31 cellular contexts compared by ENCODE assay signal in genomic region chr21:35730325-35730724, GRCh38.
"Had no signal": no experiment of that assay in that cellular context is flagged by ENCODE, and none has a peak within 500 bp of the region (broad histone marks: within the 10 kb centered on the region; RNA-seq: fewer than 3 reads in every experiment).

No MANE protein-coding gene starts in this region.

- H3K27ac Mint-ChIP-seq: activated CD4-positive, alpha-beta T cell treated with anti-CD3 and anti-CD28 coated beads, Interleukin-2, amount 10 ng/mL, durations not matched to agents 7 days and 5 days; activated CD8-positive, alpha-beta memory T cell treated with anti-CD3 and anti-CD28 coated beads, Interleukin-2, amount 10 ng/mL, durations not matched to agents 7 days and 5 days; activated CD8-positive, alpha-beta T cell treated with anti-CD3 and anti-CD28 coated beads, Interleukin-2, amount 10 ng/mL, durations not matched to agents 7 days and 5 days; activated naive CD4-positive, alpha-beta T cell treated with anti-CD3 and anti-CD28 coated beads for 36 hours; activated naive CD8-positive, alpha-beta T cell treated with anti-CD3 and anti-CD28 coated beads for 36 hours; effector memory CD8-positive, alpha-beta T cell; nephron; stimulated activated effector memory CD8-positive, alpha-beta T cell treated with anti-CD3 and anti-CD28 coated beads, Interleukin-12 subunit alpha, Interleukin-12 subunit beta, amount 100 ng/mL, for 72 hours; stimulated activated naive CD8-positive, alpha-beta T cell treated with anti-CD3 and anti-CD28 coated beads, Interleukin-15, Interleukin-2, amounts not matched to agents 100 ng/mL and 50 ng/mL, for 24 hours; T-helper 17 cell had no signal

- H3K27ac ChIP-seq: adrenal gland, body of pancreas, dorsolateral prefrontal cortex, esophagus muscularis mucosa, heart right ventricle, ovary, prostate gland, skin epidermis, thoracic aorta had no signal

- H3K36me3 Mint-ChIP-seq: activated CD8-positive, alpha-beta memory T cell treated with anti-CD3 and anti-CD28 coated beads, Interleukin-2, amount 10 ng/mL, durations not matched to agents 7 days and 5 days; activated naive CD8-positive, alpha-beta T cell treated with anti-CD3 and anti-CD28 coated beads for 36 hours; stimulated activated effector memory CD8-positive, alpha-beta T cell treated with anti-CD3 and anti-CD28 coated beads, Interleukin-12 subunit alpha, Interleukin-12 subunit beta, amount 100 ng/mL, for 72 hours had no signal

- DNase-seq: activated CD4-positive, alpha-beta T cell treated with anti-CD3 and anti-CD28 coated beads for 1 hour; activated CD4-positive, alpha-beta T cell treated with anti-CD3 and anti-CD28 coated beads, Interleukin-2, amount 10 ng/mL, durations not matched to agents 7 days and 5 days; activated CD8-positive, alpha-beta memory T cell treated with anti-CD3 and anti-CD28 coated beads, Interleukin-2, amount 10 ng/mL, durations not matched to agents 7 days and 5 days; activated CD8-positive, alpha-beta T cell treated with anti-CD3 and anti-CD28 coated beads, Interleukin-2, amount 10 ng/mL, durations not matched to agents 7 days and 5 days; activated effector memory CD4-positive, alpha-beta T cell treated with Interleukin-2 at 50 U/mL for 16 hours; activated naive CD4-positive, alpha-beta T cell treated with anti-CD3 and anti-CD28 coated beads for 36 hours; activated naive CD8-positive, alpha-beta T cell treated with anti-CD3 and anti-CD28 coated beads for 36 hours; activated T-cell treated with anti-CD3 and anti-CD28 coated beads, Interleukin-2, amount 50 U/mL, for 48 hours; adrenal gland; aorta; body of pancreas; dorsolateral prefrontal cortex; effector memory CD8-positive, alpha-beta T cell; foreskin melanocyte; heart right ventricle; left cardiac atrium; left ventricle myocardium superior; ovary; retina; stimulated activated CD4-positive, alpha-beta T cell treated with anti-CD3 and anti-CD28 coated beads, Interleukin-12 subunit alpha, Interleukin-12 subunit beta, amount 100 ng/mL, for 4 hours; stimulated activated CD4-positive, alpha-beta T cell treated with anti-CD3 and anti-CD28 coated beads, Interleukin-4, amount 100 ng/mL, for 24 hours; T-helper 17 cell; T1000; trophoblast cell had no signal

- H3K4me3 Mint-ChIP-seq: activated CD4-positive, alpha-beta T cell treated with anti-CD3 and anti-CD28 coated beads, Interleukin-2, amount 10 ng/mL, durations not matched to agents 7 days and 5 days; activated CD8-positive, alpha-beta memory T cell treated with anti-CD3 and anti-CD28 coated beads, Interleukin-2, amount 10 ng/mL, durations not matched to agents 7 days and 5 days; activated CD8-positive, alpha-beta T cell treated with anti-CD3 and anti-CD28 coated beads, Interleukin-2, amount 10 ng/mL, durations not matched to agents 7 days and 5 days; activated naive CD4-positive, alpha-beta T cell treated with anti-CD3 and anti-CD28 coated beads for 36 hours; activated naive CD8-positive, alpha-beta T cell treated with anti-CD3 and anti-CD28 coated beads for 36 hours; effector memory CD8-positive, alpha-beta T cell; nephron; stimulated activated effector memory CD8-positive, alpha-beta T cell treated with anti-CD3 and anti-CD28 coated beads, Interleukin-12 subunit alpha, Interleukin-12 subunit beta, amount 100 ng/mL, for 72 hours; stimulated activated naive CD8-positive, alpha-beta T cell treated with anti-CD3 and anti-CD28 coated beads, Interleukin-15, Interleukin-2, amounts not matched to agents 100 ng/mL and 50 ng/mL, for 24 hours; T-helper 17 cell had no signal

- H3K4me1 Mint-ChIP-seq: activated CD4-positive, alpha-beta T cell treated with anti-CD3 and anti-CD28 coated beads, Interleukin-2, amount 10 ng/mL, durations not matched to agents 7 days and 5 days; activated CD8-positive, alpha-beta memory T cell treated with anti-CD3 and anti-CD28 coated beads, Interleukin-2, amount 10 ng/mL, durations not matched to agents 7 days and 5 days; activated naive CD8-positive, alpha-beta T cell treated with anti-CD3 and anti-CD28 coated beads for 36 hours; nephron; stimulated activated effector memory CD8-positive, alpha-beta T cell treated with anti-CD3 and anti-CD28 coated beads, Interleukin-12 subunit alpha, Interleukin-12 subunit beta, amount 100 ng/mL, for 72 hours; T-helper 17 cell had no signal

- H3K9me3 ChIP-seq: adrenal gland, body of pancreas, esophagus muscularis mucosa, heart right ventricle, ovary, prostate gland, thoracic aorta had no signal

- H3K4me3 ChIP-seq: adrenal gland, body of pancreas, dorsolateral prefrontal cortex, esophagus muscularis mucosa, heart right ventricle, ovary, prostate gland, skin epidermis, thoracic aorta had no signal

- H3K4me1 ChIP-seq: adrenal gland, esophagus muscularis mucosa, heart right ventricle, prostate gland had no signal

- H3K36me3 ChIP-seq: adrenal gland, esophagus muscularis mucosa, heart right ventricle, ovary, prostate gland, thoracic aorta had no signal

- H3K27me3 ChIP-seq: body of pancreas, ovary had no signal

- H3K9me3 Mint-ChIP-seq: activated CD4-positive, alpha-beta T cell treated with anti-CD3 and anti-CD28 coated beads, Interleukin-2, amount 10 ng/mL, durations not matched to agents 7 days and 5 days; activated naive CD4-positive, alpha-beta T cell treated with anti-CD3 and anti-CD28 coated beads for 36 hours; activated naive CD8-positive, alpha-beta T cell treated with anti-CD3 and anti-CD28 coated beads for 36 hours; effector memory CD8-positive, alpha-beta T cell; stimulated activated effector memory CD8-positive, alpha-beta T cell treated with anti-CD3 and anti-CD28 coated beads, Interleukin-12 subunit alpha, Interleukin-12 subunit beta, amount 100 ng/mL, for 72 hours; stimulated activated naive CD8-positive, alpha-beta T cell treated with anti-CD3 and anti-CD28 coated beads, Interleukin-15, Interleukin-2, amounts not matched to agents 100 ng/mL and 50 ng/mL, for 24 hours had no signal
